Comparison of ENCODE assay signal across 11 cellular contexts in genomic region chr4:98516042-98516440, GRCh38.
DNase-seq lines count a peak whose midpoint lies in the region; ATAC-seq and TF ChIP-seq lines count a peak whose summit lies in the region.
"Had no signal": no experiment of that assay in that cellular context is flagged by ENCODE, and none has a peak within 500 bp of the region (broad histone marks: within the 10 kb centered on the region; RNA-seq: fewer than 3 reads in every experiment).

No MANE protein-coding gene starts in this region.

- no peaks in the 10 kb centered on the region for H3K27me3 Mint-ChIP-seq in activated CD4-positive, alpha-beta T cell treated with anti-CD3 and anti-CD28 coated beads, Interleukin-2, amount 10 ng/mL, durations not matched to agents 24 days and 14 days
- H3K27me3 Mint-ChIP-seq in activated T-helper 1 cell treated with anti-CD3 and anti-CD28 coated beads, Interleukin-12 subunit alpha, Interleukin-12 subunit beta, Interleukin-2, Interleukin-4 antibody, amounts not matched to agents 30 ng/mL and 10 ng/mL and 1 ng/mL, durations not matched to agents 14 hours and 24 hours and 36 hours (ENCODE audit: insufficient read depth) = no peaks in the 10 kb centered on the region
- H3K27me3 Mint-ChIP-seq in stimulated activated memory B cell treated with anti-CD40 and anti-IgM and Interleukin-4, amounts not matched to agents 10 μg/mL and 1 μg/mL and 100 μg/mL, for 72 hours = no peaks in the 10 kb centered on the region

- intact Hi-C loops in activated CD4-positive, alpha-beta T cell treated with anti-CD3 and anti-CD28 coated beads, Interleukin-2, amount 10 ng/mL, durations not matched to agents 24 days and 14 days (cut with micrococcal nuclease) = loop anchor here (10.0 kb wide), 1 partner anchor 51 kb away; no protein-coding TSS in a partner anchor
- intact Hi-C loops in activated T-helper 1 cell treated with anti-CD3 and anti-CD28 coated beads, Interleukin-12 subunit alpha, Interleukin-12 subunit beta, Interleukin-2, Interleukin-4 antibody, amounts not matched to agents 30 ng/mL and 10 ng/mL and 1 ng/mL, durations not matched to agents 14 hours and 24 hours and 36 hours (cut with micrococcal nuclease) = no loop called here
- intact Hi-C loops in colonic mucosa (cut with DNase I) = no loop called here

- no peak overlapping the region for H3K9ac ChIP-seq in colonic mucosa (ENCODE audit: low read depth in 2 of 2, low read length in 2 of 2)

- no peaks in the 10 kb centered on the region for H3K9me3 ChIP-seq in colonic mucosa
- H3K9me3 ChIP-seq: psoas muscle had no signal

- ATAC-seq in stimulated activated memory B cell treated with anti-CD40 and anti-IgM and Interleukin-4, amounts not matched to agents 10 μg/mL and 1 μg/mL and 100 μg/mL, for 72 hours = no peak
- no peak for ATAC-seq in GM18909 (IDR thresholded peaks at IDR 0.05; ENCODE audit: poor library complexity, unreplicated experiment)
- ATAC-seq in GM19452 (IDR thresholded peaks at IDR 0.05; ENCODE audit: unreplicated experiment) = no peak

- no peaks in the 10 kb centered on the region for H3K36me3 ChIP-seq in colonic mucosa
- H3K36me3 ChIP-seq: cardiac muscle cell had no signal

- no peak overlapping the region for H3K4me3 Mint-ChIP-seq in activated CD4-positive, alpha-beta T cell treated with anti-CD3 and anti-CD28 coated beads, Interleukin-2, amount 10 ng/mL, durations not matched to agents 24 days and 14 days
- peak overlapping the region; percentile 57 for H3K4me3 Mint-ChIP-seq in activated T-helper 1 cell treated with anti-CD3 and anti-CD28 coated beads, Interleukin-12 subunit alpha, Interleukin-12 subunit beta, Interleukin-2, Interleukin-4 antibody, amounts not matched to agents 30 ng/mL and 10 ng/mL and 1 ng/mL, durations not matched to agents 14 hours and 24 hours and 36 hours
- H3K4me3 Mint-ChIP-seq in stimulated activated memory B cell treated with anti-CD40 and anti-IgM and Interleukin-4, amounts not matched to agents 10 μg/mL and 1 μg/mL and 100 μg/mL, for 72 hours = no peak overlapping the region

- H3K36me3 Mint-ChIP-seq in activated CD4-positive, alpha-beta T cell treated with anti-CD3 and anti-CD28 coated beads, Interleukin-2, amount 10 ng/mL, durations not matched to agents 24 days and 14 days (ENCODE audit: low read depth) = peaks cover 16% of the 10 kb centered on the region
- H3K36me3 Mint-ChIP-seq in activated T-helper 1 cell treated with anti-CD3 and anti-CD28 coated beads, Interleukin-12 subunit alpha, Interleukin-12 subunit beta, Interleukin-2, Interleukin-4 antibody, amounts not matched to agents 30 ng/mL and 10 ng/mL and 1 ng/mL, durations not matched to agents 14 hours and 24 hours and 36 hours (ENCODE audit: low read depth) = peaks cover 29% of the 10 kb centered on the region
- H3K36me3 Mint-ChIP-seq in stimulated activated memory B cell treated with anti-CD40 and anti-IgM and Interleukin-4, amounts not matched to agents 10 μg/mL and 1 μg/mL and 100 μg/mL, for 72 hours = peaks cover 5% of the 10 kb centered on the region

- no peaks in the 10 kb centered on the region for H3K27me3 ChIP-seq in colonic mucosa
- H3K27me3 ChIP-seq: cardiac muscle cell had no signal

- H3K4me3 ChIP-seq in colonic mucosa = no peak overlapping the region
- H3K4me3 ChIP-seq: cardiac muscle cell, psoas muscle had no signal

- no peak for TF ChIP-seq CTCF in colonic mucosa (IDR thresholded peaks at IDR 0.05)

- peaks cover 63% of the 10 kb centered on the region for H3K4me1 Mint-ChIP-seq in activated CD4-positive, alpha-beta T cell treated with anti-CD3 and anti-CD28 coated beads, Interleukin-2, amount 10 ng/mL, durations not matched to agents 24 days and 14 days
- peaks cover 79% of the 10 kb centered on the region for H3K4me1 Mint-ChIP-seq in activated T-helper 1 cell treated with anti-CD3 and anti-CD28 coated beads, Interleukin-12 subunit alpha, Interleukin-12 subunit beta, Interleukin-2, Interleukin-4 antibody, amounts not matched to agents 30 ng/mL and 10 ng/mL and 1 ng/mL, durations not matched to agents 14 hours and 24 hours and 36 hours (ENCODE audit: low read depth)
- peaks cover 45% of the 10 kb centered on the region for H3K4me1 Mint-ChIP-seq in stimulated activated memory B cell treated with anti-CD40 and anti-IgM and Interleukin-4, amounts not matched to agents 10 μg/mL and 1 μg/mL and 100 μg/mL, for 72 hours

- no peak for DNase-seq in activated CD4-positive, alpha-beta T cell treated with anti-CD3 and anti-CD28 coated beads, Interleukin-2, amount 10 ng/mL, durations not matched to agents 24 days and 14 days
- no peak for DNase-seq in activated CD4-positive, alpha-beta T cell treated with anti-CD3 and anti-CD28 coated beads for 48 hours
- no peak for DNase-seq in activated T-helper 1 cell treated with anti-CD3 and anti-CD28 coated beads, Interleukin-12 subunit alpha, Interleukin-12 subunit beta, Interleukin-2, Interleukin-4 antibody, amounts not matched to agents 30 ng/mL and 10 ng/mL and 1 ng/mL, durations not matched to agents 14 hours and 24 hours and 36 hours (ENCODE audit: low spot score)
- DNase-seq in foreskin melanocyte (peak; percentile 28), colonic mucosa (no peak)
- DNase-seq: 8988T, psoas muscle had no signal

- no peaks in the 10 kb centered on the region for H3K9me3 Mint-ChIP-seq in activated CD4-positive, alpha-beta T cell treated with anti-CD3 and anti-CD28 coated beads, Interleukin-2, amount 10 ng/mL, durations not matched to agents 24 days and 14 days
- H3K9me3 Mint-ChIP-seq in activated T-helper 1 cell treated with anti-CD3 and anti-CD28 coated beads, Interleukin-12 subunit alpha, Interleukin-12 subunit beta, Interleukin-2, Interleukin-4 antibody, amounts not matched to agents 30 ng/mL and 10 ng/mL and 1 ng/mL, durations not matched to agents 14 hours and 24 hours and 36 hours = peaks cover 7% of the 10 kb centered on the region
- H3K9me3 Mint-ChIP-seq in stimulated activated memory B cell treated with anti-CD40 and anti-IgM and Interleukin-4, amounts not matched to agents 10 μg/mL and 1 μg/mL and 100 μg/mL, for 72 hours = no peaks in the 10 kb centered on the region

- H3K27ac Mint-ChIP-seq in activated CD4-positive, alpha-beta T cell treated with anti-CD3 and anti-CD28 coated beads, Interleukin-2, amount 10 ng/mL, durations not matched to agents 24 days and 14 days = peak overlapping the region; percentile 21
- peak overlapping the region; percentile 9 for H3K27ac Mint-ChIP-seq in activated T-helper 1 cell treated with anti-CD3 and anti-CD28 coated beads, Interleukin-12 subunit alpha, Interleukin-12 subunit beta, Interleukin-2, Interleukin-4 antibody, amounts not matched to agents 30 ng/mL and 10 ng/mL and 1 ng/mL, durations not matched to agents 14 hours and 24 hours and 36 hours
- H3K27ac Mint-ChIP-seq in stimulated activated memory B cell treated with anti-CD40 and anti-IgM and Interleukin-4, amounts not matched to agents 10 μg/mL and 1 μg/mL and 100 μg/mL, for 72 hours = peak overlapping the region; percentile 0

- H3K4me1 ChIP-seq in colonic mucosa = no peaks in the 10 kb centered on the region
- H3K4me1 ChIP-seq: psoas muscle had no signal

- H3K27ac ChIP-seq in colonic mucosa = no peak overlapping the region
- H3K27ac ChIP-seq: psoas muscle had no signal
